Comparison of ENCODE assay signal across 14 cellular contexts in genomic region chr22:20092477-20092854, GRCh38. TPM values are rescaled to one million over a fixed set of nuclear protein-coding genes. Genes with fewer than 3 reads are reported as not detected.
DNase-seq lines count a peak whose midpoint lies in the region; ATAC-seq lines count a peak whose summit lies in the region.
"Had no signal": no experiment of that assay in that cellular context is flagged by ENCODE, and none has a peak within 500 bp of the region (broad histone marks: within the 10 kb centered on the region; RNA-seq: fewer than 3 reads in every experiment).

No MANE protein-coding gene starts in this region.

- no peaks in the 10 kb centered on the region for H3K9me3 Mint-ChIP-seq in activated naive CD4-positive, alpha-beta T cell treated with anti-CD3 and anti-CD28 coated beads, Interleukin-2, amount 50 U/mL, for 72 hours
- H3K9me3 Mint-ChIP-seq in activated naive CD4-positive, alpha-beta T cell treated with anti-CD3 and anti-CD28 coated beads for 36 hours = no peaks in the 10 kb centered on the region
- H3K9me3 Mint-ChIP-seq in T-cell = peaks cover 0 to 7% (median 0%) of the 10 kb centered on the region in 3 donors
- no peaks in the 10 kb centered on the region for H3K9me3 Mint-ChIP-seq in effector memory CD8-positive, alpha-beta T cell

- H3K4me3 Mint-ChIP-seq in activated naive CD4-positive, alpha-beta T cell treated with anti-CD3 and anti-CD28 coated beads for 36 hours = no peak overlapping the region
- no peak overlapping the region for H3K4me3 Mint-ChIP-seq in T-cell
- H3K4me3 Mint-ChIP-seq in effector memory CD8-positive, alpha-beta T cell = peak overlapping the region; percentile 55 to 81

- H3K36me3 Mint-ChIP-seq in activated naive CD4-positive, alpha-beta T cell treated with anti-CD3 and anti-CD28 coated beads, Interleukin-2, amount 50 U/mL, for 72 hours = peaks cover 36 to 67% of the 10 kb centered on the region in 2 donors
- peaks cover 68% of the 10 kb centered on the region for H3K36me3 Mint-ChIP-seq in activated naive CD4-positive, alpha-beta T cell treated with anti-CD3 and anti-CD28 coated beads for 36 hours (ENCODE audit: low read depth)
- peaks cover 75% of the 10 kb centered on the region for H3K36me3 Mint-ChIP-seq in T-cell
- H3K36me3 Mint-ChIP-seq in effector memory CD8-positive, alpha-beta T cell (ENCODE audit: insufficient read depth) = peaks cover 65% of the 10 kb centered on the region

- H3K27ac Mint-ChIP-seq in activated naive CD4-positive, alpha-beta T cell treated with anti-CD3 and anti-CD28 coated beads, Interleukin-2, amount 50 U/mL, for 72 hours = peak overlapping the region; percentile 13 to 25
- H3K27ac Mint-ChIP-seq in activated naive CD4-positive, alpha-beta T cell treated with anti-CD3 and anti-CD28 coated beads for 36 hours = no peak overlapping the region
- peak overlapping the region; percentile 73 to 80 for H3K27ac Mint-ChIP-seq in T-cell
- H3K27ac Mint-ChIP-seq in effector memory CD8-positive, alpha-beta T cell = peak overlapping the region; percentile 85 to 93

- no peaks in the 10 kb centered on the region for H3K27me3 Mint-ChIP-seq in activated naive CD4-positive, alpha-beta T cell treated with anti-CD3 and anti-CD28 coated beads for 36 hours (ENCODE audit: low read depth)
- H3K27me3 Mint-ChIP-seq in T-cell = no peaks in the 10 kb centered on the region
- no peaks in the 10 kb centered on the region for H3K27me3 Mint-ChIP-seq in effector memory CD8-positive, alpha-beta T cell

- ATAC-seq in activated naive CD4-positive, alpha-beta T cell treated with anti-CD3 and anti-CD28 coated beads, Interleukin-2, amount 50 U/mL, for 72 hours = no peak
- no peak for ATAC-seq in T-cell (replicated peaks in 1 of 4)
- no peak for ATAC-seq in effector memory CD8-positive, alpha-beta T cell (replicated peaks)
- ATAC-seq in HG03520 (IDR thresholded peaks at IDR 0.05; ENCODE audit: unreplicated experiment) = no peak
- ATAC-seq: A549, GM12878 had no signal

- CTCF ChIA-PET in activated naive CD4-positive, alpha-beta T cell treated with anti-CD3 and anti-CD28 coated beads for 36 hours (lab: Charles Lee) = interaction anchor here (0.6 kb wide), 1 partner anchor 906 kb away, joined by 3 read pairs; no protein-coding TSS in a partner anchor
- CTCF ChIA-PET in T-cell (lab: Charles Lee) = no interaction called here

- peaks cover 27% of the 10 kb centered on the region for H3K4me1 Mint-ChIP-seq in activated naive CD4-positive, alpha-beta T cell treated with anti-CD3 and anti-CD28 coated beads for 36 hours (ENCODE audit: low read depth)
- H3K4me1 Mint-ChIP-seq in T-cell = peaks cover 4 to 35% (median 25%) of the 10 kb centered on the region in 3 donors
- peaks cover 44 to 56% of the 10 kb centered on the region in 2 donors for H3K4me1 Mint-ChIP-seq in effector memory CD8-positive, alpha-beta T cell (ENCODE audit: low read depth in 2 of 2)

- intact Hi-C loops in activated naive CD4-positive, alpha-beta T cell treated with anti-CD3 and anti-CD28 coated beads for 36 hours (cut with micrococcal nuclease) = no loop called here
- intact Hi-C loops in posterior vena cava (cut with DNase I) = loop anchor here in 1 of 2 donors (5.0 kb wide), 1 partner anchor 640 kb away; no protein-coding TSS in a partner anchor

- POLR2A ChIA-PET in T-cell (lab: Charles Lee) = no interaction called here

- no peak for DNase-seq in activated naive CD4-positive, alpha-beta T cell treated with anti-CD3 and anti-CD28 coated beads, Interleukin-2, amount 50 U/mL, for 72 hours (ENCODE audit: low spot score in 2 of 2)
- DNase-seq in activated naive CD4-positive, alpha-beta T cell treated with anti-CD3 and anti-CD28 coated beads for 36 hours = no peak
- DNase-seq in T-cell (no peak), posterior vena cava (ENCODE audit: low spot score) (peak; percentile 56), NCI-H446 (lab: John Stamatoyannopoulos, UW) (no peak), mucosa of gallbladder (ENCODE audit: low spot score) (no peak)
- no peak for DNase-seq in effector memory CD8-positive, alpha-beta T cell
- DNase-seq: DMS79, NCI-H1436 treated with DMSO at 0.1 percent for 48 hours, NCI-H2081 treated with DMSO at 0.1 percent for 48 hours had no signal

RNA-seq across cellular contexts. Expression of gene DGCR8, which starts 12.4 kb away (rescaled TPM):
- 10 to 100 TPM; 37.0 to 66.7 TPM for total RNA-seq in activated naive CD4-positive, alpha-beta T cell treated with anti-CD3 and anti-CD28 coated beads, Interleukin-2, amount 50 U/mL, for 72 hours
- 10 to 100 TPM; 29.8 to 36.5 TPM for total RNA-seq in activated naive CD4-positive, alpha-beta T cell treated with anti-CD3 and anti-CD28 coated beads for 36 hours
- total RNA-seq in T-cell (10 to 100 TPM; 38.4 to 48.1 (median 45.1) TPM), posterior vena cava (10 to 100 TPM; 24.3 to 25.2 TPM), mucosa of gallbladder (38.2 TPM)

RNA-seq across cellular contexts. Expression of gene RANBP1, which starts 23.4 kb away (rescaled TPM):
- 100 to 1,000 TPM; 295 to 349 TPM for total RNA-seq in activated naive CD4-positive, alpha-beta T cell treated with anti-CD3 and anti-CD28 coated beads, Interleukin-2, amount 50 U/mL, for 72 hours
- total RNA-seq in activated naive CD4-positive, alpha-beta T cell treated with anti-CD3 and anti-CD28 coated beads for 36 hours = 100 to 1,000 TPM; 445 to 455 TPM
- total RNA-seq in T-cell (10 to 100 TPM; 64.0 to 81.1 (median 75.4) TPM), posterior vena cava (10 to 100 TPM; 57.0 to 61.6 TPM), mucosa of gallbladder (62.6 TPM)

RNA-seq across cellular contexts. Expression of gene TRMT2A, which starts 24.6 kb away (rescaled TPM):
- 10 to 100 TPM; 79.9 to 93.9 TPM for total RNA-seq in activated naive CD4-positive, alpha-beta T cell treated with anti-CD3 and anti-CD28 coated beads, Interleukin-2, amount 50 U/mL, for 72 hours
- 10 to 100 TPM; 51.8 to 57.9 TPM for total RNA-seq in activated naive CD4-positive, alpha-beta T cell treated with anti-CD3 and anti-CD28 coated beads for 36 hours
- total RNA-seq in T-cell (100 to 1,000 TPM in 3 of 5 donors, 10 to 100 TPM in 2; 87.6 to 136 (median 123) TPM), posterior vena cava (10 to 100 TPM; 25.7 to 37.7 TPM), mucosa of gallbladder (67.1 TPM)

RNA-seq across cellular contexts. Expression of gene ZDHHC8, which starts 39.1 kb away (rescaled TPM):
- 10 to 100 TPM; 17.6 to 55.4 TPM for total RNA-seq in activated naive CD4-positive, alpha-beta T cell treated with anti-CD3 and anti-CD28 coated beads, Interleukin-2, amount 50 U/mL, for 72 hours
- 10 to 100 TPM; 26.4 to 31.3 TPM for total RNA-seq in activated naive CD4-positive, alpha-beta T cell treated with anti-CD3 and anti-CD28 coated beads for 36 hours
- total RNA-seq in T-cell = 100 to 1,000 TPM in 1 of 5 donors, 10 to 100 TPM in 4; 68.4 to 102 (median 92.1) TPM
- total RNA-seq in posterior vena cava = 10 to 100 TPM; 45.6 to 46.3 TPM
- 64.8 TPM for total RNA-seq in mucosa of gallbladder

RNA-seq across cellular contexts. Expression of gene CCDC188, which starts 58.4 kb away (rescaled TPM):
- not detected for total RNA-seq in activated naive CD4-positive, alpha-beta T cell treated with anti-CD3 and anti-CD28 coated beads, Interleukin-2, amount 50 U/mL, for 72 hours
- not detected for total RNA-seq in activated naive CD4-positive, alpha-beta T cell treated with anti-CD3 and anti-CD28 coated beads for 36 hours
- total RNA-seq in T-cell (under 1 TPM in 3 of 5 donors, not detected in 2; 0.18 to 0.66 (median 0.58) TPM), posterior vena cava (1 to 10 TPM in 1 of 2 donors, under 1 TPM in 1; 1.00 to 2.5 TPM), mucosa of gallbladder (0.83 TPM)
- total RNA-seq: G401, GM12878 had no signal

Comparison
In these comparisons a context has a peak if more than half of its experiments do, and no peak if none do; other contexts are left out.
1. H3K4me3 Mint-ChIP-seq: peak in effector memory CD8-positive, alpha-beta T cell (2 of 2); none in activated naive CD4-positive, alpha-beta T cell treated with anti-CD3 and anti-CD28 coated beads for 36 hours (single experiment) and T-cell (0 of 3).